ENCODE assay signal across 10 cellular contexts in the genomic region with DNA sequence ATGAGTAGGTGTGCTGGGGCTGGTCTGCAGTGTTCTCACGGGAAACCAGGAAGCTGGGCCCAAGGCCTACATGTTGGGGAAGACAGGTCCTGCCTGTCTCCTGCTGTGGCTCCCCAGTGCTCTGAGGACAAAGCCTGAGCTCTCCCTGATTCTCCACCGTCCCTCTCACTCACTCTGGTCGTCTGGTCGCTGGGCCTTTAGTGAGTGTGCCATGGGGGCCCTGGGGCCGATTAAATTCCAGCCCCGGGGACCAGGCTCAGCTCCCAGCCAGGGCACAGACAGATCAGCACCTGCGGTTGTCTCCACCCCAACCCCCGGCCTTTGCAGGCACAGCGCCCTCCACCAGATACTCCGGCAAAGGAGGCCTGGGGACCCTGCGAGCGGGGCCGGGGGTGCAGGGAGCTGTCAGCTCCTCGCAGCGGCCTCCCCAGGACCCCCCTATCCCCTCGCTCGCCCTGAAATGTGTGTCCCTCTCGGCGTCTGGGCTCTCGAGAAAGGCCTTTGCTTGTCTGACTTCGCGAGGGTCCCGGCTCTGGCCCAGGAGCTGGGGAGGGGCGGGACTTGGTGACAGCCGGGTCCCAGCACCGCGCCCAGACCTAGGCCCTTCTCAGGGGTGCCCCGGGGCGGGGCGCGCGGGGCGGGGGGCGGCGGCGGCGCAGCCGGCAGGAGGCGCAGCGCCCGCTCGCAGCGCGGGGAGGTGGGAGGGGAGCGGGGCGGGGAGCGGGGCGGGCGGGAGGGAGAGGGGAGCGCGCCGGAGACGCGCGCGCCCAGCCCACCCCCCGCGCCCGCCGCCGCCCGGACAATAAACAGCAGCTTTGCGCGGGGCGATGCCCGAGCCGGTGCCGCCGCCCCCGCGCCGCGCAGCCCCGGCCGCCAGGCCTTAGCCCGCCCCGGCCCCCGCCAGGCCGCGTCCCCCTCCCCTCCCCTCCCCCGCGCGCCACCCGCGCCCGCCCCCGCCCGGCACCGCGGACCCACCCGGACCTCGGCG. TPM values are rescaled to one million over a fixed set of nuclear protein-coding genes. Genes with fewer than 3 reads are reported as not detected.
DNase-seq lines count a peak whose midpoint lies in the region; ATAC-seq lines count a peak whose summit lies in the region.
"Had no signal": no experiment of that assay in that cellular context is flagged by ENCODE, and none has a peak within 500 bp of the region (broad histone marks: within the 10 kb centered on the region; RNA-seq: fewer than 3 reads in every experiment).

A gene with protein sequence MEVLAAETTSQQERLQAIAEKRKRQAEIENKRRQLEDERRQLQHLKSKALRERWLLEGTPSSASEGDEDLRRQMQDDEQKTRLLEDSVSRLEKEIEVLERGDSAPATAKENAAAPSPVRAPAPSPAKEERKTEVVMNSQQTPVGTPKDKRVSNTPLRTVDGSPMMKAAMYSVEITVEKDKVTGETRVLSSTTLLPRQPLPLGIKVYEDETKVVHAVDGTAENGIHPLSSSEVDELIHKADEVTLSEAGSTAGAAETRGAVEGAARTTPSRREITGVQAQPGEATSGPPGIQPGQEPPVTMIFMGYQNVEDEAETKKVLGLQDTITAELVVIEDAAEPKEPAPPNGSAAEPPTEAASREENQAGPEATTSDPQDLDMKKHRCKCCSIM (plus strand): TSS at position 782 of the 988 bp plus-strand sequence. CDS start 212 bp downstream, outside the sequence.

- no peaks in the 10 kb centered on the region for H3K36me3 Mint-ChIP-seq in activated naive CD4-positive, alpha-beta T cell treated with anti-CD3 and anti-CD28 coated beads, Interleukin-2, amount 10 ng/mL, durations not matched to agents 7 days and 5 days
- H3K36me3 Mint-ChIP-seq: IgD-negative memory B cell had no signal

- no peaks in the 10 kb centered on the region for H3K9me3 Mint-ChIP-seq in activated naive CD4-positive, alpha-beta T cell treated with anti-CD3 and anti-CD28 coated beads, Interleukin-2, amount 10 ng/mL, durations not matched to agents 7 days and 5 days

- peak within 1 kb of the TSS; percentile 51 for H3K27ac ChIP-seq in urinary bladder (ENCODE audit: low read depth)

- no peaks in the 10 kb centered on the region for H3K36me3 ChIP-seq in urinary bladder (ENCODE audit: insufficient read depth)

- peak within 1 kb of the TSS; percentile 94 for H3K4me3 ChIP-seq in urinary bladder (ENCODE audit: low read depth, low read length)

- no peaks in the 10 kb centered on the region for H3K4me1 ChIP-seq in urinary bladder (ENCODE audit: insufficient read depth)

- H3K4me3 Mint-ChIP-seq in activated naive CD4-positive, alpha-beta T cell treated with anti-CD3 and anti-CD28 coated beads, Interleukin-2, amount 10 ng/mL, durations not matched to agents 7 days and 5 days = no peak within 1 kb of the TSS

- WGBS in urinary bladder = 9% methylated on average over 74 of the region's 93 CpGs

- CTCF ChIA-PET in activated naive CD4-positive, alpha-beta T cell treated with anti-CD3 and anti-CD28 coated beads, Interleukin-2, amount 10 ng/mL, durations not matched to agents 7 days and 5 days (lab: Charles Lee) = interaction anchor here (0.9 to 1.6 kb wide), 2 partner anchors 15 to 26 kb away, joined by 3 read pairs; no protein-coding TSS in a partner anchor

- no peak within 1 kb of the TSS for H3K27ac Mint-ChIP-seq in activated naive CD4-positive, alpha-beta T cell treated with anti-CD3 and anti-CD28 coated beads, Interleukin-2, amount 10 ng/mL, durations not matched to agents 7 days and 5 days

- DNase-seq in NCI-H748 (lab: John Stamatoyannopoulos, UW; ENCODE audit: unreplicated experiment) (peak; percentile 43), NCI-H748 treated with DMSO at 0.1 percent for 48 hours (lab: John Stamatoyannopoulos, UW) (no peak), dermis blood vessel endothelial cell (peak; percentile 39), mesenteric fat pad (ENCODE audit: low spot score) (no peak)
- DNase-seq in activated CD4-positive, alpha-beta T cell treated with anti-CD3 and anti-CD28 coated beads for 4 hours = no peak
- DNase-seq in activated naive CD4-positive, alpha-beta T cell treated with anti-CD3 and anti-CD28 coated beads, Interleukin-2, amount 10 ng/mL, durations not matched to agents 7 days and 5 days = no peak
- DNase-seq: foreskin melanocyte had no signal

- peaks cover 7% of the 10 kb centered on the region for H3K4me1 Mint-ChIP-seq in activated naive CD4-positive, alpha-beta T cell treated with anti-CD3 and anti-CD28 coated beads, Interleukin-2, amount 10 ng/mL, durations not matched to agents 7 days and 5 days

- H3K27me3 Mint-ChIP-seq in activated naive CD4-positive, alpha-beta T cell treated with anti-CD3 and anti-CD28 coated beads, Interleukin-2, amount 10 ng/mL, durations not matched to agents 7 days and 5 days = peaks cover 81% of the 10 kb centered on the region

- no peak for ATAC-seq in GM18909 (IDR thresholded peaks at IDR 0.05; ENCODE audit: poor library complexity, unreplicated experiment)

RNA-seq across cellular contexts. Expression of the gene that starts here (rescaled TPM):
- total RNA-seq in dermis blood vessel endothelial cell = 56.3 and 109 TPM in 2 replicates
- 212 TPM for total RNA-seq in mesenteric fat pad
- total RNA-seq in urinary bladder = 23.6 TPM
- polyA plus RNA-seq in urinary bladder = 69.3 TPM
- polyA plus RNA-seq: IgD-negative memory B cell had no signal

Comparison
In these comparisons a context has a peak if more than half of its experiments do, and no peak if none do; other contexts are left out.
1. DNase-seq: peak in NCI-H748 (single experiment) and dermis blood vessel endothelial cell (single experiment); none in NCI-H748 treated with DMSO at 0.1 percent for 48 hours (single experiment), mesenteric fat pad (single experiment), activated CD4-positive, alpha-beta T cell treated with anti-CD3 and anti-CD28 coated beads for 4 hours (0 of 2) and activated naive CD4-positive, alpha-beta T cell treated with anti-CD3 and anti-CD28 coated beads, Interleukin-2, amount 10 ng/mL, durations not matched to agents 7 days and 5 days (single experiment).